Comparison of ENCODE assay signal across 8 cellular contexts in the genomic region with DNA sequence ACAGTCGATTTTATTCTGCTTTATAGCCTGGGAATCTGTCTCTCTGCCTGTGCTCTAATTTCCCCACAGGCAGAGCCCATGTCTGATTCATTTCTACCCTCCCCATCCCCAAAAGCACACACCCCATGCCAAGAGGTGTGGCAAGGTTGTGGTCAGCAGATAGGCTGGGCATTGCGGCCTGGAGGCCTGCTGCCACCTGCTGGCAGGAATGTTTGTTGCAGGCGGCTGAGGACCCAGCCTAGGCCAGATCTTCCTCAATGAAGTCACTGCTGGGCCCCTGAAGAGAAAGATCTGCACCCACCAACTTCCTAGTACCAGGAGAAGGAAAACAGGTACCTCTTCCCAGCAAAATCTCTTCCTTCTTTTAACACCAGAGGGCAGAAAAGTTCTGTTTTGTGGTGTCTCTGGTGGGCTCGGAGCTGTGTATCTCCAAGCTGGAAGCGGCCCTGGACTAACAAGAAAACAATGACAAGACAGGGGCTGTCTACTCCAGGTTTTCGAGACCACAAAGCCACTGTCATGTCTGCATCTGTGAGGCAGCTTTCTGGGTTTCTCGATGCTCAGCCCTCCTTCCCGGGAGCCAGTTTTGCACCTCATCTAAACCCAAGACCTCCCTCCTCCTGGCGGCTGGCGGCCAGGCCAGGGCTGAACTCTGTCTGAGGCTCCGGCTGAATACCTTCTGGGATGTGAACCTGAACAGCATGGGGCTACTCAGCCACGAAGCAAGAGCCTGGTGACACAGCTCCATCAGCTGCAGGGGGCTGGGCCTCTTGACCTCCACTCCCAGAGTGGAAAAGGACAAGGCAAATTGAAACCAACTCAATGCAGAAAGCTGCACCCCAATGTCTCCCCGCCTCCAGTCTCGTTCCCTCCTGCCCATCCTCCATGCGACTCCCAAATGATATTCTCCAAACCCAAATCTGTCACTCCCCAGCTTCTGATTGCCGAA. TPM values are rescaled to one million over a fixed set of nuclear protein-coding genes. Genes with fewer than 3 reads are reported as not detected.
DNase-seq lines count a peak whose midpoint lies in the region; ATAC-seq and TF ChIP-seq lines count a peak whose summit lies in the region.

No MANE protein-coding gene starts in this region.

- H3K4me2 ChIP-seq in PC-9: peak overlapping the region; percentile 66

- H3K4me3 ChIP-seq in PC-9: 0 out of 2 replicates have a peak overlapping the region, but pooled peaks have one; percentile 30
- H3K4me3 ChIP-seq in foreskin fibroblast (ENCODE audit: low read depth in 1 of 2, low read length in 2 of 2): no peak overlapping the region
- no peak overlapping the region for H3K4me3 ChIP-seq in upper lobe of right lung

- no peaks in the 10 kb centered on the region for H3K9me3 Mint-ChIP-seq in neural crest cell

- POLR2A ChIA-PET in PC-9 (lab: Charles Lee; ENCODE audit: unreplicated experiment): interaction anchor here (0.6 to 0.7 kb wide), 2 partner anchors 10 to 12 kb away, joined by 3 to 10 read pairs; no protein-coding TSS in a partner anchor

- H3F3A ChIP-seq in PC-9 (ENCODE audit: insufficient read depth, low read depth): peaks cover 25% of the 10 kb centered on the region; the same call in 1 of the 2 replicates

- H3K27ac ChIP-seq in PC-9 (peak overlapping the region; percentile 70), upper lobe of right lung (peak overlapping the region; percentile 25)

- ATAC-seq in HG02610 (IDR thresholded peaks at IDR 0.05; ENCODE audit: unreplicated experiment) (peak; percentile 54), upper lobe of right lung (peak; percentile 96)

- no peaks in the 10 kb centered on the region for H3K27me3 ChIP-seq in PC-9 (ENCODE audit: insufficient read depth, low read depth)
- no peaks in the 10 kb centered on the region for H3K27me3 ChIP-seq in upper lobe of right lung

- peaks cover 59% of the 10 kb centered on the region for H3K4me1 ChIP-seq in PC-9 (replicated peaks; ENCODE audit: insufficient read depth)
- H3K4me1 ChIP-seq in upper lobe of right lung: peaks cover 21% of the 10 kb centered on the region

- H2AFZ ChIP-seq in PC-9: no peak overlapping the region

- intact Hi-C loops in PC-9 (cut with micrococcal nuclease; ENCODE audit: unreplicated experiment) (loop anchor here (1.0 to 10.0 kb wide), 10 partner anchors 9 to 717 kb away; no protein-coding TSS in a partner anchor), upper lobe of right lung (cut with DNase I) (no loop called here)

- H3K4me1 Mint-ChIP-seq in neural crest cell: peaks cover 32% of the 10 kb centered on the region

- CTCF ChIA-PET in PC-9 (lab: Charles Lee): interaction anchor here (0.6 to 1.2 kb wide), 3 partner anchors 11 to 73 kb away, joined by 3 to 8 read pairs (median 3); no protein-coding TSS in a partner anchor

- no peaks in the 10 kb centered on the region for H3K9me2 ChIP-seq in PC-9 (ENCODE audit: insufficient read depth)

- peak; percentile 93 for DNase-seq in GM04503 (ENCODE audit: low read depth)
- peak; percentile 92 to 96 for DNase-seq in PC-9
- peak; percentile 85 for DNase-seq in activated effector memory CD4-positive, alpha-beta T cell treated with anti-CD3 and anti-CD28 coated beads, Interleukin-2, amount 50 U/mL, for 16 hours
- DNase-seq in foreskin fibroblast: peak; percentile 93 to 97
- peak; percentile 76 for DNase-seq in neural crest cell (ENCODE audit: low read depth, low spot score)
- DNase-seq in upper lobe of right lung: peak; percentile 89
- no peak for DNase-seq in NCI-H128 (lab: John Stamatoyannopoulos, UW; ENCODE audit: unreplicated experiment)

- H3K36me3 Mint-ChIP-seq in neural crest cell (ENCODE audit: low read depth): no peaks in the 10 kb centered on the region

- TF ChIP-seq CTCF in PC-9 (conservative IDR thresholded peaks at IDR 0.05): peak; percentile 100
- peak; percentile 97 for TF ChIP-seq CTCF in foreskin fibroblast (IDR thresholded peaks at IDR 0.05; ENCODE audit: low read depth, low read length)
- TF ChIP-seq CTCF in neural crest cell (conservative IDR thresholded peaks at IDR 0.05): peak; percentile 99
- peak; percentile 99 for TF ChIP-seq CTCF in upper lobe of right lung (IDR thresholded peaks at IDR 0.05)

- no TSS peak for BruUV-seq in PC-9 (replicated peaks; lab: Mats Ljungman, UMichigan)

- H3K27ac Mint-ChIP-seq in neural crest cell (ENCODE audit: unreplicated experiment): no peak overlapping the region

- no peaks in the 10 kb centered on the region for H4K20me1 ChIP-seq in PC-9 (ENCODE audit: insufficient read depth)

- H3K79me2 ChIP-seq in PC-9 (ENCODE audit: low read depth): peaks cover 72% of the 10 kb centered on the region

- H3K36me3 ChIP-seq in PC-9 (ENCODE audit: low read depth): peaks cover 15% of the 10 kb centered on the region; the same call in 1 of the 2 replicates
- peaks cover 6% of the 10 kb centered on the region for H3K36me3 ChIP-seq in upper lobe of right lung

- no peaks in the 10 kb centered on the region for H3K27me3 Mint-ChIP-seq in neural crest cell (ENCODE audit: low read depth)

- H3K9me3 ChIP-seq in PC-9 (ENCODE audit: insufficient read depth, low read depth) (no peaks in the 10 kb centered on the region), upper lobe of right lung (no peaks in the 10 kb centered on the region)

- H3K4me3 Mint-ChIP-seq in neural crest cell: peak overlapping the region; percentile 36

RNA-seq across cellular contexts. Expression of gene ANKS6, which starts 4.9 kb away (rescaled TPM):
- total RNA-seq in PC-9 (2021): 74.7 and 87.7 TPM in 2 replicates
- total RNA-seq in neural crest cell: 27.4 and 30.9 TPM in 2 replicates
- total RNA-seq in upper lobe of right lung: 26.7 TPM

RNA-seq across cellular contexts. Expression of gene GALNT12, which starts 16.0 kb away (rescaled TPM):
- total RNA-seq in PC-9 (2021): 50.3 and 52.9 TPM in 2 replicates
- total RNA-seq in neural crest cell: 4.6 and 4.9 TPM in 2 replicates
- 28.3 TPM for total RNA-seq in upper lobe of right lung
